In genomic region chr3:194141415-194142155, GRCh38 we compare ENCODE assay signal across 8 cellular contexts. TPM values are rescaled to one million over a fixed set of nuclear protein-coding genes. Genes with fewer than 3 reads are reported as not detected.
DNase-seq lines count a peak whose midpoint lies in the region; ATAC-seq, FAIRE-seq and TF ChIP-seq lines count a peak whose summit lies in the region.

No MANE protein-coding gene starts in this region.

- no peaks in the 10 kb centered on the region for H3K9me3 ChIP-seq in A549

- DNase-seq in A549 (ENCODE audit: low read depth in 1 of 2, low spot score in 1 of 2): peak; percentile 66 to 83
- peak; percentile 99 for DNase-seq in NCI-H69 (lab: John Stamatoyannopoulos, UW)
- peak; percentile 81 for DNase-seq in activated CD8-positive, alpha-beta memory T cell treated with anti-CD3 and anti-CD28 coated beads, Interleukin-2, amount 50 U/mL, for 48 hours
- peak; percentile 84 for DNase-seq in endothelial cell (ENCODE audit: low spot score)
- DNase-seq in mesenteric fat pad (ENCODE audit: low spot score): peak; percentile 96
- peak; percentile 57 for DNase-seq in stimulated activated CD8-positive, alpha-beta memory T cell treated with anti-CD3 and anti-CD28 coated beads, Interleukin-15, amount 100 ng/mL, for 48 hours (ENCODE audit: low read depth in 2 of 2)

- peak; percentile 53 to 59 for ATAC-seq in A549
- ATAC-seq in GM18858 (IDR thresholded peaks at IDR 0.05; ENCODE audit: unreplicated experiment): peak; percentile 39
- ATAC-seq in HG03159 (IDR thresholded peaks at IDR 0.05; ENCODE audit: unreplicated experiment): peak; percentile 53

- H3K4me2 ChIP-seq in A549: peak overlapping the region; percentile 92

- no peak; the same call in 1 of the 2 replicates for TF ChIP-seq POLR2A in A549 (IDR thresholded peaks at IDR 0.05; ENCODE audit: low read length)

- H3K27me3 Mint-ChIP-seq in endothelial cell (ENCODE audit: unreplicated experiment): peaks cover 6% of the 10 kb centered on the region

- TF ChIP-seq EP300 in A549 (IDR thresholded peaks at IDR 0.05): peak; percentile 16 to 56; a peak in 2 of 5 replicates

- H3K27ac ChIP-seq in A549: peak overlapping the region; percentile 99 to 100

- POLR2A ChIA-PET in A549 (lab: Yijun Ruan, JAX): interaction anchor here (1.0 to 2.2 kb wide), 7 partner anchors 50 to 360 kb away, joined by 3 to 15 read pairs (median 7); no protein-coding TSS in a partner anchor

- peak overlapping the region; percentile 47 for H3K4me3 ChIP-seq in A549

- H3K4me1 ChIP-seq in A549: peaks cover 41% of the 10 kb centered on the region

- no peak for FAIRE-seq in A549 (lab: Jason Lieb, UNC)

- WGBS in A549 (ENCODE audit: missing lambda C conversion rate): 4% methylated on average over 10 of the region's 65 CpGs

- H3K9me3 Mint-ChIP-seq in endothelial cell (ENCODE audit: unreplicated experiment): no peaks in the 10 kb centered on the region

- CTCF ChIA-PET in A549 (lab: Yijun Ruan, JAX): interaction anchor here (0.6 to 11.4 kb wide), 9 partner anchors 16 to 477 kb away, joined by 3 to 116 read pairs (median 4); no protein-coding TSS in a partner anchor

- H3K27ac Mint-ChIP-seq in endothelial cell (ENCODE audit: unreplicated experiment): peak overlapping the region; percentile 74

- TF ChIP-seq CTCF in A549 (IDR thresholded peaks at IDR 0.05) (no peak), endothelial cell (IDR thresholded peaks at IDR 0.05; ENCODE audit: unreplicated experiment) (no peak)

- H3K36me3 Mint-ChIP-seq in endothelial cell (ENCODE audit: low read depth, unreplicated experiment): peaks cover 10% of the 10 kb centered on the region

- no peak overlapping the region for H3K4me3 Mint-ChIP-seq in endothelial cell (ENCODE audit: unreplicated experiment)

- H3K4me1 Mint-ChIP-seq in endothelial cell (ENCODE audit: unreplicated experiment): peaks cover 31% of the 10 kb centered on the region

- TF ChIP-seq RAD21 in A549 (conservative IDR thresholded peaks at IDR 0.05 in 1 of 2, IDR thresholded peaks at IDR 0.05 in 1 of 2): 0 out of 5 replicates have a peak, but pooled peaks of 1 of the 2 experiments have one; percentile 18

TF ChIP-seq in A549, 52 proteins besides CTCF, POLR2A, EP300 and RAD21 (continues in another document):
- TF ChIP-seq FOXS1 (CRISPR knock-in tag; IDR thresholded peaks at IDR 0.05) (no peak), HES2 (IDR thresholded peaks at IDR 0.05) (no peak), SMC3 (IDR thresholded peaks at IDR 0.05) (peak; percentile 26; the same call in 1 of the 3 replicates), RNF2 (IDR thresholded peaks at IDR 0.05; ENCODE audit: borderline replicate concordance, low read depth) (no peak), ZNF302 (CRISPR knock-in tag; IDR thresholded peaks at IDR 0.05) (no peak), JUNB (IDR thresholded peaks at IDR 0.05) (peak; percentile 24), FOSB (CRISPR knock-in tag; IDR thresholded peaks at IDR 0.05) (no peak), CHD4 (IDR thresholded peaks at IDR 0.05; ENCODE audit: borderline replicate concordance) (no peak), CEBPB (IDR thresholded peaks at IDR 0.05) (no peak), ZSCAN20 (CRISPR knock-in tag; IDR thresholded peaks at IDR 0.05) (no peak), ELK1 (IDR thresholded peaks at IDR 0.05; ENCODE audit: low read depth, low read length) (no peak), E2F6 (IDR thresholded peaks at IDR 0.05; ENCODE audit: borderline replicate concordance, low read depth) (0 out of 2 replicates have a peak, but pooled peaks have one; percentile 44), ZFP36 (IDR thresholded peaks at IDR 0.05; ENCODE audit: borderline replicate concordance, partially characterized antibody) (no peak), PHF8 (IDR thresholded peaks at IDR 0.05; ENCODE audit: borderline replicate concordance, low read depth) (no peak), ZC3H11A (IDR thresholded peaks at IDR 0.05) (no peak), HOXB5 (CRISPR knock-in tag; IDR thresholded peaks at IDR 0.05) (0 out of 2 replicates have a peak, but pooled peaks have one; percentile 37), TFCP2L1 (CRISPR knock-in tag; IDR thresholded peaks at IDR 0.05) (peak; percentile 51; the same call in 1 of the 2 replicates), KDM5A (IDR thresholded peaks at IDR 0.05) (no peak), RCOR1 (IDR thresholded peaks at IDR 0.05; ENCODE audit: low read depth, low read length) (no peak), HDAC2 (IDR thresholded peaks at IDR 0.05) (no peak), GATA3 (IDR thresholded peaks at IDR 0.05; ENCODE audit: borderline replicate concordance) (no peak), MAX (IDR thresholded peaks at IDR 0.05) (peak; percentile 64), JUN (IDR thresholded peaks at IDR 0.05) (peak; percentile 41 to 55; a peak in 3 of 5 replicates), MYC (IDR thresholded peaks at IDR 0.05; ENCODE audit: borderline replicate concordance, low read length) (peak; percentile 41; the same call in 1 of the 2 replicates), EHF (CRISPR knock-in tag; IDR thresholded peaks at IDR 0.05) (peak; percentile 41; the same call in 1 of the 2 replicates), USF2 (IDR thresholded peaks at IDR 0.05) (no peak), EHMT2 (IDR thresholded peaks at IDR 0.05; ENCODE audit: low read depth) (no peak), ATOH8 (CRISPR knock-in tag; IDR thresholded peaks at IDR 0.05; ENCODE audit: low read depth) (peak; percentile 81; the same call in 1 of the 2 replicates), HOXB13 (CRISPR knock-in tag; IDR thresholded peaks at IDR 0.05; ENCODE audit: low read depth) (0 out of 2 replicates have a peak, but pooled peaks have one; percentile 50), FOSL2 (IDR thresholded peaks at IDR 0.05) (no peak), FOSL2 (CRISPR knock-in tag; IDR thresholded peaks at IDR 0.05) (peak; percentile 78), TP53 (CRISPR knock-in tag; IDR thresholded peaks at IDR 0.05) (peak; percentile 73; the same call in 1 of the 2 replicates), PBX3 (IDR thresholded peaks at IDR 0.05) (no peak), RARB (CRISPR knock-in tag; IDR thresholded peaks at IDR 0.05) (no peak)

RNA-seq across cellular contexts. Expression of gene HES1, which starts 5.6 kb away (rescaled TPM):
- polyA plus RNA-seq in A549 (2011; rRNA removed) (34.5 and 66.6 TPM in 2 replicates), A549 (2017; fragmentation: RNase III; extraction: RNeasy Plus Mini Kit Qiagen cat#74134 plus additional on column Dnase treatment) (6.1 to 8.5 TPM (median 8.3 TPM) in 3 replicates)
- polyA plus RNA-seq in A549 (2012; cell fraction: cytosol; rRNA removed): 65.0 and 95.5 TPM in 2 replicates
- polyA plus RNA-seq in A549 (2012; cell fraction: nucleus; rRNA removed): 226 and 239 TPM in 2 replicates
- 34.8 and 42.3 TPM in 2 replicates for polyA minus RNA-seq in A549 (2011; rRNA and poly(A)+ RNA removed)
- total RNA-seq in endothelial cell (ENCODE audit: unreplicated experiment) (40.3 TPM), mesenteric fat pad (38.9 TPM)

Comparison
In these comparisons a context has a peak if more than half of its experiments do, and no peak if none do; other contexts are left out.
1. Peak in every context shown above with its lines: DNase-seq, ATAC-seq, H3K4me3 ChIP-seq and H3K27ac ChIP-seq.